Comparison of ENCODE assay signal across 20 cellular contexts in genomic region chr5:92777421-92777820, GRCh38.
DNase-seq lines count a peak whose midpoint lies in the region; ATAC-seq, FAIRE-seq and TF ChIP-seq lines count a peak whose summit lies in the region.
"Had no signal": no experiment of that assay in that cellular context is flagged by ENCODE, and none has a peak within 500 bp of the region (broad histone marks: within the 10 kb centered on the region; RNA-seq: fewer than 3 reads in every experiment).

No MANE protein-coding gene starts in this region.

- H3K18ac ChIP-seq in mesendoderm (ENCODE audit: low read length), result no peak overlapping the region

- H3K23ac ChIP-seq in mesendoderm (ENCODE audit: low read length), result no peak overlapping the region

- no peak for FAIRE-seq in HepG2 (lab: Jason Lieb, UNC)

- H3K27me3 Mint-ChIP-seq in WTC11 (ENCODE audit: low read depth), result no peaks in the 10 kb centered on the region

- H2BK5ac ChIP-seq in mesendoderm (ENCODE audit: low read length), result no peak overlapping the region

- no peak overlapping the region for H3K4me3 ChIP-seq in HepG2 (replicated peaks in 1 of 3; ENCODE audit: insufficient read depth in 1 of 3, low read depth in 2 of 3, low read length in 3 of 3)
- H3K4me3 ChIP-seq in right lobe of liver, result no peak overlapping the region
- no peak overlapping the region for H3K4me3 ChIP-seq in mesendoderm (ENCODE audit: low read length)
- no peak overlapping the region for H3K4me3 ChIP-seq in thyroid gland (replicated peaks in 1 of 3)

- H3K4me1 ChIP-seq in HepG2 (ENCODE audit: insufficient read depth, low read length), result no peaks in the 10 kb centered on the region
- no peaks in the 10 kb centered on the region for H3K4me1 ChIP-seq in right lobe of liver
- peaks cover 4% of the 10 kb centered on the region for H3K4me1 ChIP-seq in mesendoderm (ENCODE audit: control insufficient read depth, low read depth, low read length)
- no peaks in the 10 kb centered on the region for H3K4me1 ChIP-seq in thyroid gland

- intact Hi-C loops in HepG2 (cut with micrococcal nuclease; ENCODE audit: unreplicated experiment) (no loop called here), right lobe of liver (cut with DNase I) (no loop called here), thyroid gland (cut with DNase I) (no loop called here)

- no TSS peak for BruUV-seq in HepG2 (replicated peaks; lab: Mats Ljungman, UMichigan)

- CTCF ChIA-PET in HepG2 (lab: Yijun Ruan, JAX; ENCODE audit: low intra/inter-chr PET ratio, low total read pairs) (no interaction called here), WTC11 (lab: Charles Lee) (no interaction called here)

- H3K27ac ChIP-seq in HepG2 (ENCODE audit: extremely low read length, insufficient read depth, low read length) (no peak overlapping the region), right lobe of liver (no peak overlapping the region), mesendoderm (ENCODE audit: low read depth, low read length) (no peak overlapping the region), thyroid gland (no peak overlapping the region)
- H3K27ac ChIP-seq: C4-2B had no signal

- ATAC-seq in HepG2 (peak; percentile 37; the same call in 2 of the 3 replicates), right lobe of liver (no peak), WTC11 (peak; percentile 72)
- no peak for ATAC-seq in stimulated activated effector memory CD8-positive, alpha-beta T cell treated with anti-CD3 and anti-CD28 coated beads, Interleukin-12 subunit alpha, Interleukin-12 subunit beta, amount 100 ng/mL, for 72 hours
- ATAC-seq: HCT116 had no signal

- H2AK5ac ChIP-seq in mesendoderm (ENCODE audit: low read length), result no peak overlapping the region

- no peaks in the 10 kb centered on the region for H4K20me1 ChIP-seq in HepG2 (ENCODE audit: insufficient read depth, low read length)

- H3K4me1 Mint-ChIP-seq in WTC11, result peaks cover 35% of the 10 kb centered on the region
- no peaks in the 10 kb centered on the region for H3K4me1 Mint-ChIP-seq in stimulated activated effector memory CD8-positive, alpha-beta T cell treated with anti-CD3 and anti-CD28 coated beads, Interleukin-12 subunit alpha, Interleukin-12 subunit beta, amount 100 ng/mL, for 72 hours

- 0% methylated on average over 1 of the region's 1 CpG for WGBS in HepG2 (ENCODE audit: low lambda C conversion rate)
- WGBS in right lobe of liver (ENCODE audit: insufficient coverage, low coverage, low lambda C conversion rate, missing lambda C conversion rate), result 18% methylated on average over 1 of the region's 1 CpG
- WGBS in mesendoderm (ENCODE audit: extremely low coverage, insufficient coverage, low lambda C conversion rate), result no CpG with 5 or more reads among the region's 1 CpG
- 55 to 63% methylated on average over 1 of the region's 1 CpG for WGBS in thyroid gland, 2 donors

- no peak overlapping the region for H3K27ac Mint-ChIP-seq in WTC11
- H3K27ac Mint-ChIP-seq in stimulated activated effector memory CD8-positive, alpha-beta T cell treated with anti-CD3 and anti-CD28 coated beads, Interleukin-12 subunit alpha, Interleukin-12 subunit beta, amount 100 ng/mL, for 72 hours, result no peak overlapping the region

- H3K36me3 ChIP-seq in HepG2 (replicated peaks in 1 of 2; ENCODE audit: control insufficient read depth in 1 of 2, insufficient read depth in 2 of 2, low read length in 2 of 2) (no peaks in the 10 kb centered on the region), right lobe of liver (no peaks in the 10 kb centered on the region), mesendoderm (ENCODE audit: control insufficient read depth, insufficient read depth, low read length) (no peaks in the 10 kb centered on the region), thyroid gland (no peaks in the 10 kb centered on the region)

- TF ChIP-seq POLR2A in HepG2 (IDR thresholded peaks at IDR 0.05; ENCODE audit: insufficient read depth in 1 of 2, low read depth in 2 of 2, low read length in 2 of 2) (no peak), right lobe of liver (IDR thresholded peaks at IDR 0.05) (no peak), thyroid gland (IDR thresholded peaks at IDR 0.05) (no peak)

- TF ChIP-seq EP300 in HepG2 (IDR thresholded peaks at IDR 0.05; ENCODE audit: low read depth in 2 of 2, low read length in 2 of 2), result no peak
- no peak for TF ChIP-seq EP300 in HepG2 (CRISPR knock-in tag; IDR thresholded peaks at IDR 0.05; ENCODE audit: borderline replicate concordance)

- no peaks in the 10 kb centered on the region for H3K36me3 Mint-ChIP-seq in WTC11
- no peaks in the 10 kb centered on the region for H3K36me3 Mint-ChIP-seq in stimulated activated effector memory CD8-positive, alpha-beta T cell treated with anti-CD3 and anti-CD28 coated beads, Interleukin-12 subunit alpha, Interleukin-12 subunit beta, amount 100 ng/mL, for 72 hours

- H3K4me2 ChIP-seq in HepG2 (ENCODE audit: low read depth, low read length) (no peak overlapping the region), mesendoderm (ENCODE audit: low read length) (no peak overlapping the region)

- no peak for TF ChIP-seq RAD21 in HepG2 (CRISPR knock-in tag; IDR thresholded peaks at IDR 0.05)

- H2BK120ac ChIP-seq in mesendoderm (ENCODE audit: low read depth, low read length), result no peak overlapping the region

- H3K79me1 ChIP-seq in mesendoderm (ENCODE audit: low read length), result no peaks in the 10 kb centered on the region

- no peak overlapping the region for H3K9ac ChIP-seq in HepG2 (ENCODE audit: insufficient read depth, low read depth, low read length)
- H3K9ac ChIP-seq in mesendoderm (ENCODE audit: low read length), result no peak overlapping the region

- H4K8ac ChIP-seq in mesendoderm (ENCODE audit: low read depth, low read length), result no peak overlapping the region

- TF ChIP-seq CTCF in HepG2 (CRISPR knock-in tag; IDR thresholded peaks at IDR 0.05), result no peak
- no peak for TF ChIP-seq CTCF in right lobe of liver (IDR thresholded peaks at IDR 0.05)
- no peak for TF ChIP-seq CTCF in WTC11 (IDR thresholded peaks at IDR 0.05)
- TF ChIP-seq CTCF in GM20000 (IDR thresholded peaks at IDR 0.05; ENCODE audit: extremely low read depth, missing control alignments), result no peak
- TF ChIP-seq CTCF in thyroid gland (IDR thresholded peaks at IDR 0.05), result no peak

- H3K9me3 ChIP-seq in HepG2 (ENCODE audit: low read length) (no peaks in the 10 kb centered on the region), right lobe of liver (no peaks in the 10 kb centered on the region), thyroid gland (no peaks in the 10 kb centered on the region)

- in situ Hi-C loops in HepG2 (cut with HindIII; ENCODE audit: extremely low pct_ligation_motif_present, low pct_unique_long_range_greater_than_20kb), result no loop called here

- H3K4ac ChIP-seq in mesendoderm (ENCODE audit: low read depth, low read length), result no peak overlapping the region

- H3K27me3 ChIP-seq in HepG2 (ENCODE audit: control insufficient read depth in 1 of 2, insufficient read depth in 2 of 2, low read length in 2 of 2), result no peaks in the 10 kb centered on the region
- H3K27me3 ChIP-seq in right lobe of liver, result no peaks in the 10 kb centered on the region
- H3K27me3 ChIP-seq in mesendoderm (ENCODE audit: insufficient read depth, low read length, poor library complexity), result no peaks in the 10 kb centered on the region
- H3K27me3 ChIP-seq in thyroid gland, result no peaks in the 10 kb centered on the region

- DNase-seq in HepG2 (ENCODE audit: low spot score), result peak; percentile 21
- DNase-seq in right lobe of liver, result no peak
- no peak for DNase-seq in WTC11 (ENCODE audit: low spot score)
- peak; percentile 65 for DNase-seq in mesendoderm
- no peak for DNase-seq in GM20000 (ENCODE audit: low spot score)
- no peak for DNase-seq in thyroid gland
- DNase-seq in stimulated activated effector memory CD8-positive, alpha-beta T cell treated with anti-CD3 and anti-CD28 coated beads, Interleukin-12 subunit alpha, Interleukin-12 subunit beta, amount 100 ng/mL, for 72 hours (ENCODE audit: low spot score in 2 of 2), result no peak
- DNase-seq: 8988T, AML-193, DMS79, GOT3, Kasumi-1, NCI-H1694 treated with DMSO at 0.1 percent for 48 hours, NCI-H2081 treated with DMSO at 0.1 percent for 48 hours, NCI-H2171 treated with DMSO at 0.1 percent for 48 hours, NCI-H446, NCI-H526, SHP77 had no signal

- no peaks in the 10 kb centered on the region for H3K79me2 ChIP-seq in HepG2 (ENCODE audit: insufficient read depth, low read length)
- no peaks in the 10 kb centered on the region for H3K79me2 ChIP-seq in mesendoderm (ENCODE audit: control insufficient read depth, insufficient read depth, low read length)

- POLR2A ChIA-PET in HepG2 (lab: Yijun Ruan, JAX) (no interaction called here), WTC11 (lab: Charles Lee) (interaction anchor here (0.7 kb wide), 3 partner anchors 55 to 850 kb away, joined by 4 to 6 read pairs (median 5); no protein-coding TSS in a partner anchor)

- H3K9me3 Mint-ChIP-seq in WTC11, result no peaks in the 10 kb centered on the region
- H3K9me3 Mint-ChIP-seq in stimulated activated effector memory CD8-positive, alpha-beta T cell treated with anti-CD3 and anti-CD28 coated beads, Interleukin-12 subunit alpha, Interleukin-12 subunit beta, amount 100 ng/mL, for 72 hours, result peaks cover 11% of the 10 kb centered on the region

- H3K56ac ChIP-seq in mesendoderm (ENCODE audit: low read length), result no peak overlapping the region

- no peak overlapping the region for H4K5ac ChIP-seq in mesendoderm (ENCODE audit: low read length)

- no peak overlapping the region for H2BK15ac ChIP-seq in mesendoderm (replicated peaks; ENCODE audit: low read depth)

- H2AFZ ChIP-seq in HepG2 (ENCODE audit: low read length), result no peak overlapping the region

- no peak overlapping the region for H3K4me3 Mint-ChIP-seq in WTC11
- no peak overlapping the region for H3K4me3 Mint-ChIP-seq in stimulated activated effector memory CD8-positive, alpha-beta T cell treated with anti-CD3 and anti-CD28 coated beads, Interleukin-12 subunit alpha, Interleukin-12 subunit beta, amount 100 ng/mL, for 72 hours

TF ChIP-seq in WTC11, 78 proteins besides CTCF, POLR2A, EP300 and RAD21:
- TF ChIP-seq TP53 (CRISPR knock-in tag; IDR thresholded peaks at IDR 0.05), result no peak
- TF ChIP-seq ZNF416 (CRISPR knock-in tag; IDR thresholded peaks at IDR 0.05), result no peak
- TF ChIP-seq ZNF219 (CRISPR knock-in tag; IDR thresholded peaks at IDR 0.05; ENCODE audit: borderline replicate concordance), result no peak
- TF ChIP-seq CREB1 (CRISPR knock-in tag; IDR thresholded peaks at IDR 0.05), result no peak

Comparison
In these comparisons a context has a peak if more than half of its experiments do, and no peak if none do; other contexts are left out.
1. ATAC-seq: peak in HepG2 (single experiment) and WTC11 (single experiment); none in right lobe of liver (0 of 4) and stimulated activated effector memory CD8-positive, alpha-beta T cell treated with anti-CD3 and anti-CD28 coated beads, Interleukin-12 subunit alpha, Interleukin-12 subunit beta, amount 100 ng/mL, for 72 hours (single experiment).
2. DNase-seq: peak in HepG2 (single experiment) and mesendoderm (single experiment); none in right lobe of liver (0 of 3), WTC11 (single experiment), GM20000 (single experiment), thyroid gland (0 of 2) and stimulated activated effector memory CD8-positive, alpha-beta T cell treated with anti-CD3 and anti-CD28 coated beads, Interleukin-12 subunit alpha, Interleukin-12 subunit beta, amount 100 ng/mL, for 72 hours (0 of 2).